ENCODE assay signal across 16 cellular contexts in the genomic region with DNA sequence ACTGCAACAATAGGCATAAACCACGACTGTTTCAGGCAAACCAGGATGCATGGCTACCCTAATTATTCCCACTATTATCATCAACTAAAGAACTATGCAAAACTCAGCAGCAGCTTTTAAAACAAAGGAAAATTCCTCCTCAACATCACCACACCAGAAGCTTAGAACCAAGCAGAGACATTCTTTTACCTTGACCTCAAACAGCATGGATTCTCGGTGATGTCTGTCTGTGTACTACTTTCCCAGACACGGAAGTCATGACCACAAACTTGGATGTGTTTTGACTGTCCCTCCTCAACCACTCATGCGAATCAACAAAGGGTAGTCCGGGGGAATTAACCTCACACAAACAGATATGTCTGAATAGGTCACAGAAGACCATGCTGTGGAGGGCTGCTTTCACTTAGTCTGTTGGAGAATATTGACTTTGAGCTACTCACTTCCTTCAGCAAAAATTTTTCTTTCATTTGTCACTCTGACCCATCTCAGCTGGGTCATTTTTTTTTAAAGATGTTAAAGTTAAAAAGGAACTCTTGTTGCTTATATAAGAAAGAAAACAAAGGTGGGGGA.
DNase-seq lines count a peak whose midpoint lies in the region; ATAC-seq lines count a peak whose summit lies in the region.
"Had no signal": no experiment of that assay in that cellular context is flagged by ENCODE, and none has a peak within 500 bp of the region (broad histone marks: within the 10 kb centered on the region; RNA-seq: fewer than 3 reads in every experiment).

No MANE protein-coding gene starts in this region.

- DNase-seq in Caki2 (ENCODE audit: low read depth) (peak; percentile 97), MG63 (peak; percentile 42), brain pericyte (ENCODE audit: low read depth, low spot score) (peak; percentile 94), iPS-NIHi7 (ENCODE audit: extremely low spot score) (no peak), caudate nucleus (lab: John Stamatoyannopoulos, UW) (no peak)
- no peak for DNase-seq in activated CD4-positive, alpha-beta T cell treated with anti-CD3 and anti-CD28 coated beads for 1 hour
- DNase-seq: activated CD4-positive, alpha-beta T cell treated with anti-CD3 and anti-CD28 coated beads, Interleukin-2, amount 50 U/mL, for 4 hours; EL; H7; NCI-H1092; NCI-H345; RPMI8226; stimulated activated naive CD8-positive, alpha-beta T cell treated with anti-CD3 and anti-CD28 coated beads, Interleukin-15, amount 100 ng/mL, for 72 hours had no signal

- no peak for ATAC-seq in HG03108 (IDR thresholded peaks at IDR 0.05; ENCODE audit: unreplicated experiment)
- ATAC-seq: stimulated activated naive CD8-positive, alpha-beta T cell treated with anti-CD3 and anti-CD28 coated beads, Interleukin-15, amount 100 ng/mL, for 72 hours had no signal

- H3K36me3 ChIP-seq in MG63 (no peaks in the 10 kb centered on the region), mesodermal cell (ENCODE audit: control insufficient read depth, insufficient read depth, low read length) (no peaks in the 10 kb centered on the region)
- H3K36me3 ChIP-seq: right atrium auricular region had no signal

- no peaks in the 10 kb centered on the region for H3K9me3 ChIP-seq in MG63
- H3K9me3 ChIP-seq in mesodermal cell (ENCODE audit: control insufficient read depth, low read length): no peaks in the 10 kb centered on the region
- H3K9me3 ChIP-seq: right atrium auricular region had no signal

- in situ Hi-C loops in Caki2 (cut with HindIII; ENCODE audit: low pct_unique_long_range_greater_than_20kb, low sequenced_read_pairs): no loop called here

- H3K27ac ChIP-seq in mesodermal cell (ENCODE audit: low read depth, low read length, severe bottlenecking) (peak overlapping the region; percentile 31), caudate nucleus (ENCODE audit: low read depth, low read length) (no peak overlapping the region)
- H3K27ac ChIP-seq: right atrium auricular region had no signal

- no peaks in the 10 kb centered on the region for H3K4me1 ChIP-seq in mesodermal cell (ENCODE audit: control insufficient read depth, insufficient read depth, low read length, poor library complexity, severe bottlenecking)
- H3K4me1 ChIP-seq: right atrium auricular region had no signal

- no peaks in the 10 kb centered on the region for H3K27me3 ChIP-seq in MG63
- H3K27me3 ChIP-seq: right atrium auricular region had no signal

- no peak overlapping the region for H3K4me3 ChIP-seq in MG63
- no peak overlapping the region for H3K4me3 ChIP-seq in mesodermal cell (ENCODE audit: extremely low read depth, insufficient read depth, low read length, poor library complexity, severe bottlenecking)
- H3K4me3 ChIP-seq: right atrium auricular region had no signal

- WGBS in mesodermal cell (ENCODE audit: insufficient coverage in 2 of 2), 2 experiments: 78 to 85% methylated on average over 3 of the region's 5 CpGs

Comparison
In these comparisons a context has a peak if more than half of its experiments do, and no peak if none do; other contexts are left out.
1. DNase-seq: peak in Caki2 (single experiment), MG63 (single experiment) and brain pericyte (single experiment); none in iPS-NIHi7 (single experiment), caudate nucleus (0 of 61) and activated CD4-positive, alpha-beta T cell treated with anti-CD3 and anti-CD28 coated beads for 1 hour (single experiment).